7 cellular contexts compared by ENCODE assay signal in genomic region chr13:45298550-45298949, GRCh38. TPM values are rescaled to one million over a fixed set of nuclear protein-coding genes. Genes with fewer than 3 reads are reported as not detected.
A peak's percentile ranks its signal among the peaks of the same experiment; 100 is the strongest.
DNase-seq lines count a peak whose midpoint lies in the region; ATAC-seq and TF ChIP-seq lines count a peak whose summit lies in the region.
"Not testable (repeated sequence)": the region's sequence is repeated elsewhere in the genome, so short reads cannot be mapped to it uniquely, and the experiment has no call there.

No MANE protein-coding gene starts in this region.

- peaks cover 52% of the 10 kb centered on the region for H3K4me1 ChIP-seq in CD4-positive, CD25-positive, alpha-beta regulatory T cell (ENCODE audit: control insufficient read depth, insufficient read depth, low read length, poor library complexity, severe bottlenecking)
- peaks cover 27% of the 10 kb centered on the region for H3K4me1 ChIP-seq in psoas muscle

- peak overlapping the region; percentile 95 to 98 (median 96) for H3K27ac Mint-ChIP-seq in CD4-positive, CD25-positive, alpha-beta regulatory T cell
- peak overlapping the region in 2 of 3 donors; percentile 25 to 59 for H3K27ac Mint-ChIP-seq in IgD-negative memory B cell
- peak overlapping the region; percentile 72 for H3K27ac Mint-ChIP-seq in activated CD4-positive, alpha-beta T cell treated with anti-CD3 and anti-CD28 coated beads for 36 hours
- H3K27ac Mint-ChIP-seq in activated T-cell treated with anti-CD3 and anti-CD28 coated beads, Interleukin-2, amount 50 U/mL, for 24 hours: peak overlapping the region; percentile 68
- peak overlapping the region; percentile 46 for H3K27ac Mint-ChIP-seq in activated naive CD8-positive, alpha-beta T cell
- H3K27ac Mint-ChIP-seq in immature natural killer cell: peak overlapping the region; percentile 27 to 76 (median 64)

- H3K9me3 ChIP-seq in CD4-positive, CD25-positive, alpha-beta regulatory T cell (ENCODE audit: control insufficient read depth in 2 of 2, low read length in 2 of 2); psoas muscle: not testable (repeated sequence)

- POLR2A ChIA-PET in activated CD4-positive, alpha-beta T cell treated with anti-CD3 and anti-CD28 coated beads for 36 hours (lab: Charles Lee): interaction anchor here (0.6 kb wide), 1 partner anchor 253 kb away, joined by 3 read pairs; no protein-coding TSS in a partner anchor

- H3K4me1 Mint-ChIP-seq in CD4-positive, CD25-positive, alpha-beta regulatory T cell: peaks cover 18 to 66% (median 36%) of the 10 kb centered on the region in 4 donors
- H3K4me1 Mint-ChIP-seq in IgD-negative memory B cell (peaks cover 4 to 12% (median 6%) of the 10 kb centered on the region in 3 donors), immature natural killer cell (peaks cover 44 to 54% of the 10 kb centered on the region in 2 donors)
- peaks cover 42% of the 10 kb centered on the region for H3K4me1 Mint-ChIP-seq in activated CD4-positive, alpha-beta T cell treated with anti-CD3 and anti-CD28 coated beads for 36 hours
- H3K4me1 Mint-ChIP-seq in activated T-cell treated with anti-CD3 and anti-CD28 coated beads, Interleukin-2, amount 50 U/mL, for 24 hours (ENCODE audit: low read depth): peaks cover 45% of the 10 kb centered on the region
- H3K4me1 Mint-ChIP-seq in activated naive CD8-positive, alpha-beta T cell (ENCODE audit: low read depth): peaks cover 42% of the 10 kb centered on the region

- WGBS in psoas muscle, 3 donors: 84 to 96% (median 89%) methylated on average over 3 of the region's 3 CpGs

- intact Hi-C loops in activated CD4-positive, alpha-beta T cell treated with anti-CD3 and anti-CD28 coated beads for 36 hours (cut with DNase I, micrococcal nuclease): not testable (repeated sequence)
- intact Hi-C loops in psoas muscle (cut with DNase I): loop anchor here in 1 of 2 donors (10.0 kb wide), 1 partner anchor 94 kb away; the partner anchor contains the start of gene KCTD4

- H3K36me3 ChIP-seq in CD4-positive, CD25-positive, alpha-beta regulatory T cell (ENCODE audit: control insufficient read depth, insufficient read depth, low read length); psoas muscle (ENCODE audit: insufficient read depth in 1 of 2, low read depth in 1 of 2): not testable (repeated sequence)

- not testable (repeated sequence) for H3K9me3 Mint-ChIP-seq in CD4-positive, CD25-positive, alpha-beta regulatory T cell; IgD-negative memory B cell; activated CD4-positive, alpha-beta T cell treated with anti-CD3 and anti-CD28 coated beads for 36 hours (ENCODE audit: low read depth); activated T-cell treated with anti-CD3 and anti-CD28 coated beads, Interleukin-2, amount 50 U/mL, for 24 hours; activated naive CD8-positive, alpha-beta T cell (ENCODE audit: low read depth); immature natural killer cell

- H3K36me3 Mint-ChIP-seq in CD4-positive, CD25-positive, alpha-beta regulatory T cell; IgD-negative memory B cell; activated CD4-positive, alpha-beta T cell treated with anti-CD3 and anti-CD28 coated beads for 36 hours (ENCODE audit: low read depth); activated T-cell treated with anti-CD3 and anti-CD28 coated beads, Interleukin-2, amount 50 U/mL, for 24 hours (ENCODE audit: low read depth); activated naive CD8-positive, alpha-beta T cell; immature natural killer cell: not testable (repeated sequence)

- peak overlapping the region; percentile 23 for H3K4me3 ChIP-seq in CD4-positive, CD25-positive, alpha-beta regulatory T cell (ENCODE audit: low read depth, low read length)
- H3K4me3 ChIP-seq in psoas muscle: not testable (repeated sequence)

- not testable (repeated sequence) for ATAC-seq in CD4-positive, CD25-positive, alpha-beta regulatory T cell (ENCODE audit: low read depth in 2 of 2); activated CD4-positive, alpha-beta T cell treated with anti-CD3 and anti-CD28 coated beads for 36 hours; psoas muscle

- not testable (repeated sequence) for DNase-seq in CD4-positive, CD25-positive, alpha-beta regulatory T cell; activated CD4-positive, alpha-beta T cell treated with anti-CD3 and anti-CD28 coated beads for 36 hours; activated T-cell treated with anti-CD3 and anti-CD28 coated beads, Interleukin-2, amount 50 U/mL, for 24 hours; immature natural killer cell; psoas muscle

- H3K27me3 Mint-ChIP-seq in CD4-positive, CD25-positive, alpha-beta regulatory T cell; IgD-negative memory B cell; activated CD4-positive, alpha-beta T cell treated with anti-CD3 and anti-CD28 coated beads for 36 hours; activated T-cell treated with anti-CD3 and anti-CD28 coated beads, Interleukin-2, amount 50 U/mL, for 24 hours; activated naive CD8-positive, alpha-beta T cell; immature natural killer cell (ENCODE audit: low read depth in 3 of 3): not testable (repeated sequence)

- TF ChIP-seq CTCF in psoas muscle (IDR thresholded peaks at IDR 0.05): not testable (repeated sequence)

- H3K4me3 Mint-ChIP-seq in CD4-positive, CD25-positive, alpha-beta regulatory T cell: peak overlapping the region in 3 of 4 donors; percentile 55 to 81 (median 66)
- H3K4me3 Mint-ChIP-seq in IgD-negative memory B cell; activated CD4-positive, alpha-beta T cell treated with anti-CD3 and anti-CD28 coated beads for 36 hours; activated T-cell treated with anti-CD3 and anti-CD28 coated beads, Interleukin-2, amount 50 U/mL, for 24 hours; activated naive CD8-positive, alpha-beta T cell: not testable (repeated sequence)
- peak overlapping the region in 1 of 5 donors; percentile 1 for H3K4me3 Mint-ChIP-seq in immature natural killer cell

- H3K27ac ChIP-seq in CD4-positive, CD25-positive, alpha-beta regulatory T cell (ENCODE audit: insufficient read depth, low read length, poor library complexity, severe bottlenecking): peak overlapping the region; percentile 74
- H3K27ac ChIP-seq in psoas muscle: peak overlapping the region; percentile 84

- H3K27me3 ChIP-seq in CD4-positive, CD25-positive, alpha-beta regulatory T cell (ENCODE audit: control insufficient read depth, insufficient read depth, low read length); psoas muscle (ENCODE audit: insufficient read depth in 3 of 3, low read length in 2 of 3): not testable (repeated sequence)

- CTCF ChIA-PET in activated CD4-positive, alpha-beta T cell treated with anti-CD3 and anti-CD28 coated beads for 36 hours (lab: Charles Lee): interaction anchor here (0.6 to 4.2 kb wide), 9 partner anchors 11 to 374 kb away, joined by 3 to 37 read pairs (median 3); no protein-coding TSS in a partner anchor

RNA-seq across cellular contexts. Expression of gene TPT1, which starts 42.4 kb away (rescaled TPM):
- total RNA-seq in CD4-positive, CD25-positive, alpha-beta regulatory T cell: 5,591 TPM
- polyA plus RNA-seq in CD4-positive, CD25-positive, alpha-beta regulatory T cell: 1,000 to 10,000 TPM; 2,708 to 4,074 (median 3,846) TPM
- polyA plus RNA-seq in IgD-negative memory B cell: 2,561 TPM
- total RNA-seq in activated CD4-positive, alpha-beta T cell treated with anti-CD3 and anti-CD28 coated beads for 36 hours: 1,000 to 10,000 TPM; 3,408 to 3,964 TPM
- 1,000 to 10,000 TPM; 1,111 to 3,245 (median 1,774) TPM for polyA plus RNA-seq in immature natural killer cell
- over 10,000 TPM in 3 of 4 donors, 1,000 to 10,000 TPM in 1; 7,807 to 12,417 (median 11,452) TPM for total RNA-seq in psoas muscle
- polyA plus RNA-seq in psoas muscle: over 10,000 TPM; 17,732 to 19,074 (median 18,570) TPM

Comparison
In these comparisons a context has a peak if more than half of its experiments do, and no peak if none do; other contexts are left out.
1. H3K27ac Mint-ChIP-seq: peak in every context shown above with its lines; median percentile 96 in CD4-positive, CD25-positive, alpha-beta regulatory T cell; 72 in activated CD4-positive, alpha-beta T cell treated with anti-CD3 and anti-CD28 coated beads for 36 hours; 68 in activated T-cell treated with anti-CD3 and anti-CD28 coated beads, Interleukin-2, amount 50 U/mL, for 24 hours; 64 in immature natural killer cell; 46 in activated naive CD8-positive, alpha-beta T cell; 42 in IgD-negative memory B cell.